8 cellular contexts compared by ENCODE assay signal in genomic region chr21:41956926-41957729, GRCh38. TPM values are rescaled to one million over a fixed set of nuclear protein-coding genes. Genes with fewer than 3 reads are reported as not detected.
DNase-seq lines count a peak whose midpoint lies in the region; ATAC-seq and TF ChIP-seq lines count a peak whose summit lies in the region.

No MANE protein-coding gene starts in this region.

- H3K27ac ChIP-seq in angular gyrus (ENCODE audit: low read depth, low read length), result peak overlapping the region; percentile 68

- no peaks in the 10 kb centered on the region for H3K27me3 Mint-ChIP-seq in mesothelial cell of epicardium (ENCODE audit: low read depth)

- peaks cover 34% of the 10 kb centered on the region for H3K4me1 Mint-ChIP-seq in mesothelial cell of epicardium

- ATAC-seq in HG03139 (IDR thresholded peaks at IDR 0.05; ENCODE audit: unreplicated experiment), result no peak

- DNase-seq in AG08395 (ENCODE audit: low spot score), result peak; percentile 73
- DNase-seq in HT-29 (ENCODE audit: low spot score), result peak; percentile 13
- no peak for DNase-seq in mesothelial cell of epicardium (ENCODE audit: low spot score in 2 of 2, unreplicated experiment in 2 of 2)
- no peak for DNase-seq in NCI-H526 treated with DMSO at 0.1 percent for 48 hours (lab: John Stamatoyannopoulos, UW)
- DNase-seq in iPS-NIHi11 (ENCODE audit: low spot score), result no peak
- DNase-seq in stimulated activated naive CD4-positive, alpha-beta T cell (lab: John Stamatoyannopoulos, UW), result no peak

- H3K36me3 Mint-ChIP-seq in mesothelial cell of epicardium, result no peaks in the 10 kb centered on the region

- TF ChIP-seq CTCF in mesothelial cell of epicardium (IDR thresholded peaks at IDR 0.05; ENCODE audit: unreplicated experiment), result no peak

- peak overlapping the region; percentile 78 for H3K27ac Mint-ChIP-seq in mesothelial cell of epicardium

- H3K4me3 Mint-ChIP-seq in mesothelial cell of epicardium, result no peak overlapping the region

- no peaks in the 10 kb centered on the region for H3K9me3 Mint-ChIP-seq in mesothelial cell of epicardium

RNA-seq across cellular contexts. Expression of gene C2CD2, which starts 3.3 kb away (rescaled TPM):
- 10.6 and 17.9 TPM in 2 replicates for total RNA-seq in HT-29 (2014; rRNA removed; shearing (Covaris generic))
- 29.7 to 31.6 TPM (median 31.1 TPM) in 3 replicates for total RNA-seq in mesothelial cell of epicardium

RNA-seq across cellular contexts. Expression of gene ZBTB21, which starts 53.0 kb away (rescaled TPM):
- 7.5 and 11.8 TPM in 2 replicates for total RNA-seq in HT-29 (2014; rRNA removed; shearing (Covaris generic))
- 15.5 to 17.7 TPM (median 17.4 TPM) in 3 replicates for total RNA-seq in mesothelial cell of epicardium

Comparison
In these comparisons a context has a peak if more than half of its experiments do, and no peak if none do; other contexts are left out.
1. DNase-seq: peak in AG08395 (single experiment) and HT-29 (single experiment); none in mesothelial cell of epicardium (0 of 2), NCI-H526 treated with DMSO at 0.1 percent for 48 hours (single experiment), iPS-NIHi11 (single experiment) and stimulated activated naive CD4-positive, alpha-beta T cell (0 of 6).